Comparison of ENCODE assay signal across 16 cellular contexts in the genomic region with DNA sequence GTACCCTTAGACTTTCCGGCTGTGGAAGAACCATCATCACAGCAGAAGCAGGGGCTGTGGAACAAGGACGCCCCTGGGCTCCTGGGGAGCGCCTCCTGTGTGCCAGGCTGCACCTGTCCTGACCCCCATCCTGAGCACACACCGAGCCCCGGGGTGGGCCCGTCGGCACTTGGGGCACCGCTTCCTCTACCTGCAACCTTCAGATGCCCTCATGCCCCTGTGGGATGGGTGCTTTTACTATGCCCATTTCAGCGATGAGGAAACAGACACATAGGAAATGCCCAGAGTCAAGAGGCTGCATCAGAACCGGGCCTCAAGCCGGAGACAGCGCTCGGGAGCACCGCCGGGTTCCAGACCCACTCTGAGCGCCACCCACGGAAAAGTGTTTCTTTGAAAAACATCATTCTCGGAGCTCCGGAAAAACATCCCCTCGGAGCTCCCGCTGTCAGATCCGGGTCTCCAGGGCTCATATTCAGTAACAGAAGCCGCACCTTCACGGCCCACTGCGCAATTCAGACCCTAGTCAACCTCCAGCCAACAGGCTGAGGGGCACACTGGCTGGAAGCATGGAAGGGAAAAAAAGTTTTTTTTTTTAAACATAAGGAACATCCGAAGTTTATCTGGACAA. TPM values are rescaled to one million over a fixed set of nuclear protein-coding genes. Genes with fewer than 3 reads are reported as not detected.
DNase-seq lines count a peak whose midpoint lies in the region; FAIRE-seq and TF ChIP-seq lines count a peak whose summit lies in the region.
"Had no signal": no experiment of that assay in that cellular context is flagged by ENCODE, and none has a peak within 500 bp of the region (broad histone marks: within the 10 kb centered on the region; RNA-seq: fewer than 3 reads in every experiment).

No MANE protein-coding gene starts in this region.

- no peak for TF ChIP-seq POLR2A in H1 (IDR thresholded peaks at IDR 0.05; ENCODE audit: control extremely low read depth in 1 of 2, low read depth in 2 of 2, low read length in 2 of 2)

- no peak overlapping the region for H3K18ac ChIP-seq in H1 (ENCODE audit: extremely low read depth, low read length)

- H4K20me1 ChIP-seq in PC-9 (ENCODE audit: insufficient read depth) (peaks cover 3% of the 10 kb centered on the region; the same call in 1 of the 2 replicates), H1 (replicated peaks in 1 of 2; ENCODE audit: control insufficient read depth in 1 of 2, insufficient read depth in 2 of 2, low read length in 2 of 2) (peaks cover 4 to 12% of the 10 kb centered on the region in 2 experiments), osteoblast (ENCODE audit: insufficient read depth, low read length) (no peaks in the 10 kb centered on the region)

- H4K91ac ChIP-seq in H1 (replicated peaks; ENCODE audit: insufficient read length, low read length): no peak overlapping the region

- H3K27me3 ChIP-seq in HUES48 (ENCODE audit: control insufficient read depth, insufficient read depth, low read length) (no peaks in the 10 kb centered on the region), PC-9 (ENCODE audit: insufficient read depth, low read depth) (no peaks in the 10 kb centered on the region), H1 (replicated peaks in 1 of 4; ENCODE audit: control insufficient read depth in 3 of 4, extremely low read depth in 1 of 4, insufficient read depth in 3 of 4, low read length in 3 of 4) (no peaks in the 10 kb centered on the region), osteoblast (ENCODE audit: insufficient read depth, low read length) (no peaks in the 10 kb centered on the region), HAP-1 (ENCODE audit: low read depth) (no peaks in the 10 kb centered on the region)

- H2BK12ac ChIP-seq in H1 (ENCODE audit: low read depth, low read length): 0 out of 2 replicates have a peak overlapping the region, but pooled peaks have one; percentile 39

- H2BK5ac ChIP-seq in H1 (ENCODE audit: low read depth, low read length): peak overlapping the region; percentile 39; the same call in 1 of the 2 replicates

- H3K4ac ChIP-seq in H1 (replicated peaks; ENCODE audit: insufficient read length, low read depth, low read length): no peak overlapping the region

- H4K8ac ChIP-seq in H1 (ENCODE audit: extremely low read depth, insufficient read depth, low read length): no peak overlapping the region; the same call in 1 of the 2 replicates

- H3K27ac ChIP-seq in HUES48 (ENCODE audit: low read depth, low read length) (peak overlapping the region; percentile 81), PC-9 (no peak overlapping the region), H1 (ENCODE audit: low read depth, low read length) (no peak overlapping the region), osteoblast (ENCODE audit: low read depth, low read length) (no peak overlapping the region)
- H3K27ac ChIP-seq: GM23248, HL-60 had no signal

- H3K79me2 ChIP-seq in PC-9 (ENCODE audit: low read depth) (no peaks in the 10 kb centered on the region), H1 (ENCODE audit: control insufficient read depth in 1 of 2, insufficient read depth in 2 of 2, low read length in 2 of 2) (no peaks in the 10 kb centered on the region), osteoblast (ENCODE audit: insufficient read depth, low read length) (no peaks in the 10 kb centered on the region)

- no peak overlapping the region; the same call in 1 of the 2 replicates for H2BK20ac ChIP-seq in H1 (ENCODE audit: low read length)

- no peaks in the 10 kb centered on the region for H3K23me2 ChIP-seq in H1 (ENCODE audit: low read depth, low read length)

- 94% methylated on average over 26 of the region's 26 CpGs; no CpG with 5 or more reads in 1 of the 2 experiments for WGBS in H1 (ENCODE audit: extremely low coverage in 1 of 2, insufficient coverage in 1 of 2, insufficient read length in 1 of 2, insufficient replicate concordance in 2 of 2, low coverage in 1 of 2, low lambda C conversion rate in 2 of 2, missing lambda C conversion rate in 1 of 2), 2 experiments

- H3K9ac ChIP-seq in HUES48 (ENCODE audit: low read depth, low read length) (no peak overlapping the region), H1 (replicated peaks in 1 of 4; ENCODE audit: extremely low read depth in 1 of 4, low read depth in 3 of 4, low read length in 3 of 4) (no peak overlapping the region)
- H3K9ac ChIP-seq: GM23248 had no signal

- no peaks in the 10 kb centered on the region for H3K9me3 ChIP-seq in HUES48 (ENCODE audit: control insufficient read depth, insufficient read depth, low read length)
- no peaks in the 10 kb centered on the region for H3K9me3 ChIP-seq in PC-9 (ENCODE audit: insufficient read depth, low read depth)
- H3K9me3 ChIP-seq in H1 (ENCODE audit: insufficient read depth in 2 of 2, low read depth in 1 of 2, low read length in 1 of 2): no peaks in the 10 kb centered on the region
- H3K9me3 ChIP-seq in osteoblast (ENCODE audit: low read depth, low read length): no peaks in the 10 kb centered on the region
- no peaks in the 10 kb centered on the region for H3K9me3 ChIP-seq in HAP-1

- H3K4me3 ChIP-seq in HUES48 (ENCODE audit: low read depth, low read length): no peak overlapping the region
- H3K4me3 ChIP-seq in PC-9: no peak overlapping the region
- H3K4me3 ChIP-seq in H1 (ENCODE audit: extremely low read depth in 1 of 4, insufficient read depth in 2 of 4, low read depth in 3 of 4, low read length in 4 of 4): no peak overlapping the region
- no peak overlapping the region for H3K4me3 ChIP-seq in osteoblast (ENCODE audit: insufficient read depth, low read length)
- no peak overlapping the region for H3K4me3 ChIP-seq in HAP-1
- H3K4me3 ChIP-seq: GM23248 had no signal

- H2BK15ac ChIP-seq in H1 (ENCODE audit: low read length): no peak overlapping the region

- H3K14ac ChIP-seq in H1 (ENCODE audit: insufficient read length): no peak overlapping the region

- in situ Hi-C loops in HAP-1 (cut with MboI; ENCODE audit: low sequenced_read_pairs): no loop called here

- POLR2A ChIA-PET in PC-9 (lab: Charles Lee; ENCODE audit: unreplicated experiment): no interaction called here
- POLR2A ChIA-PET in H1 (lab: Charles Lee; ENCODE audit: partially characterized antibody): interaction anchor here (1.1 to 1.5 kb wide), 2 partner anchors 9 to 176 kb away, joined by 3 read pairs; no protein-coding TSS in a partner anchor

- FAIRE-seq in H1 (lab: Jason Lieb, UNC): no peak
- FAIRE-seq: A204.1, G401.6, GM12891 had no signal

- H3K4me2 ChIP-seq in PC-9 (peak overlapping the region; percentile 38; the same call in 1 of the 2 replicates), H1 (ENCODE audit: insufficient read depth in 1 of 2, low read depth in 2 of 2, low read length in 2 of 2) (0 out of 4 replicates have a peak overlapping the region, but pooled peaks of 1 of the 2 experiments have one; percentile 38), osteoblast (ENCODE audit: insufficient read depth, low read length) (no peak overlapping the region)

- H4K5ac ChIP-seq in H1 (ENCODE audit: insufficient read length, low read depth, low read length): no peak overlapping the region

- TF ChIP-seq CTCF in PC-9 (conservative IDR thresholded peaks at IDR 0.05): no peak
- TF ChIP-seq CTCF in H1 (IDR thresholded peaks at IDR 0.05; ENCODE audit: control extremely low read depth in 1 of 3, insufficient read depth in 1 of 3, low read depth in 1 of 3, low read length in 3 of 3): no peak
- no peak for TF ChIP-seq CTCF in osteoblast (IDR thresholded peaks at IDR 0.05; ENCODE audit: extremely low read depth, low read depth, low read length)

- H3K79me1 ChIP-seq in H1 (ENCODE audit: low read depth, low read length): no peaks in the 10 kb centered on the region

- H3K36me3 ChIP-seq in HUES48 (ENCODE audit: control insufficient read depth, insufficient read depth, low read length) (peaks cover 95% of the 10 kb centered on the region), PC-9 (ENCODE audit: low read depth) (no peaks in the 10 kb centered on the region), H1 (ENCODE audit: control insufficient read depth in 2 of 4, insufficient read depth in 4 of 4, low read length in 3 of 4) (peaks cover 5 to 48% (median 13%) of the 10 kb centered on the region in 4 experiments), osteoblast (ENCODE audit: insufficient read depth, low read length) (peaks cover 47% of the 10 kb centered on the region), HAP-1 (replicated peaks) (peaks cover 35% of the 10 kb centered on the region)

- no peak for TF ChIP-seq EP300 in H1 (IDR thresholded peaks at IDR 0.05; ENCODE audit: borderline replicate concordance in 1 of 2, low read depth in 2 of 2, low read length in 2 of 2)

- no peak overlapping the region for H2BK120ac ChIP-seq in H1 (replicated peaks; ENCODE audit: low read depth, low read length)

- intact Hi-C loops in PC-9 (cut with micrococcal nuclease; ENCODE audit: unreplicated experiment): no loop called here

- no peak overlapping the region for H3K23ac ChIP-seq in H1 (ENCODE audit: insufficient read length)

- CTCF ChIA-PET in PC-9 (lab: Charles Lee) (interaction anchor here (1.2 to 1.6 kb wide), 2 partner anchors 92 to 180 kb away, joined by 3 to 7 read pairs; no protein-coding TSS in a partner anchor), H1 (lab: Charles Lee; ENCODE audit: partially characterized antibody) (interaction anchor here (0.8 to 4.8 kb wide), 15 partner anchors 9 to 201 kb away, joined by 3 to 22 read pairs (median 4); no protein-coding TSS in a partner anchor)

- H3K4me1 ChIP-seq in HUES48 (ENCODE audit: control insufficient read depth, insufficient read depth, low read length) (no peaks in the 10 kb centered on the region; the same call in 1 of the 2 replicates), PC-9 (replicated peaks; ENCODE audit: insufficient read depth) (no peaks in the 10 kb centered on the region; the same call in 1 of the 2 replicates), H1 (replicated peaks in 1 of 4; ENCODE audit: control insufficient read depth in 3 of 4, insufficient read depth in 4 of 4, low read length in 3 of 4) (peaks cover 0 to 10% (median 2%) of the 10 kb centered on the region in 4 experiments; a peak in 3 of 7 replicates), osteoblast (ENCODE audit: insufficient read depth, low read length) (no peaks in the 10 kb centered on the region), HAP-1 (no peaks in the 10 kb centered on the region)

- no peak for TF ChIP-seq RAD21 in H1 (IDR thresholded peaks at IDR 0.05 in 1 of 2, conservative IDR thresholded peaks at IDR 0.05 in 1 of 2; ENCODE audit: low read depth in 2 of 2, low read length in 2 of 2)

- H2AFZ ChIP-seq in PC-9: no peak overlapping the region
- H2AFZ ChIP-seq in H1 (ENCODE audit: low read length): no peak overlapping the region
- H2AFZ ChIP-seq in osteoblast (ENCODE audit: low read length): no peak overlapping the region
- H2AFZ ChIP-seq: GM23248 had no signal

- DNase-seq in PC-9 (no peak), H1 (ENCODE audit: low read depth in 1 of 2, low spot score in 2 of 2) (no peak), osteoblast (ENCODE audit: insufficient read length, low spot score, missing footprints) (peak; percentile 83), HAP-1 (ENCODE audit: low spot score in 2 of 2) (no peak), CD1c-positive myeloid dendritic cell (ENCODE audit: extremely low spot score) (no peak), SHP77 (lab: John Stamatoyannopoulos, UW) (no peak)
- DNase-seq: C1 segment of cervical spinal cord; CD4-positive, alpha-beta memory T cell; DMS79; GM23248; H7 had no signal

- H3K9me2 ChIP-seq in PC-9 (ENCODE audit: insufficient read depth): no peaks in the 10 kb centered on the region

- no TSS peak for BruUV-seq in PC-9 (replicated peaks; lab: Mats Ljungman, UMichigan)

- no peak overlapping the region for H3K56ac ChIP-seq in H1 (replicated peaks; ENCODE audit: insufficient read length, low read depth, low read length)

- H2AK5ac ChIP-seq in H1 (ENCODE audit: low read depth, low read length): no peak overlapping the region

- H3F3A ChIP-seq in PC-9 (ENCODE audit: insufficient read depth, low read depth): peaks cover 11% of the 10 kb centered on the region; the same call in 1 of the 2 replicates

RNA-seq across cellular contexts. Expression of gene TPRG1L, which starts 8.0 kb away (rescaled TPM):
- total RNA-seq in PC-9 (2021): 41.4 and 44.9 TPM in 2 replicates
- total RNA-seq in H1 (2021; fragmentation: NEBNext Ultra II Directional; extraction: Animal tissue kit (Norgen Biotek cat#: 25700)): 21.7 and 22.2 TPM in 2 replicates
- polyA plus RNA-seq in H1 (2011; rRNA removed): 19.8 and 22.3 TPM in 2 replicates
- polyA plus RNA-seq in H1 (2011; cell fraction: cytosol; rRNA removed): 21.1 TPM
- polyA plus RNA-seq in H1 (2011; cell fraction: nucleus; rRNA removed): 10.8 TPM
- 17.4 to 21.5 TPM (median 21.1 TPM) in 4 replicates for polyA plus RNA-seq in H1 (2012, experiment 1 of 2)
- polyA plus RNA-seq in H1 (2012, experiment 2 of 2): 23.7 TPM
- polyA plus RNA-seq in H1 (2013, experiment 1 of 2): 13.6 TPM
- 13.7 TPM for polyA plus RNA-seq in H1 (2013, experiment 2 of 2)
- 15.2 and 19.2 TPM in 2 replicates for polyA minus RNA-seq in H1 (2011; rRNA and poly(A)+ RNA removed)
- polyA minus RNA-seq in H1 (2011; cell fraction: cytosol; rRNA and poly(A)+ RNA removed): 15.5 TPM
- polyA minus RNA-seq in H1 (2011; cell fraction: nucleus; rRNA and poly(A)+ RNA removed): 6.6 TPM
- 30.9 and 35.8 TPM in 2 replicates for total RNA-seq in osteoblast

RNA-seq across cellular contexts. Expression of gene WRAP73, which starts 17.1 kb away (rescaled TPM):
- 23.8 and 25.5 TPM in 2 replicates for total RNA-seq in PC-9 (2021)
- 29.7 and 30.3 TPM in 2 replicates for total RNA-seq in H1 (2021; fragmentation: NEBNext Ultra II Directional; extraction: Animal tissue kit (Norgen Biotek cat#: 25700))
- 50.7 and 66.4 TPM in 2 replicates for polyA plus RNA-seq in H1 (2011; rRNA removed)
- 54.2 TPM for polyA plus RNA-seq in H1 (2011; cell fraction: cytosol; rRNA removed)
- polyA plus RNA-seq in H1 (2011; cell fraction: nucleus; rRNA removed): 183 TPM
- polyA plus RNA-seq in H1 (2012, experiment 1 of 2): 29.1 to 37.1 TPM (median 32.3 TPM) in 4 replicates
- 26.5 TPM for polyA plus RNA-seq in H1 (2012, experiment 2 of 2)
- polyA plus RNA-seq in H1 (2013, experiment 1 of 2): 23.2 TPM
- polyA plus RNA-seq in H1 (2013, experiment 2 of 2): 21.4 TPM
- polyA minus RNA-seq in H1 (2011; rRNA and poly(A)+ RNA removed): 32.3 and 34.3 TPM in 2 replicates
- 25.3 TPM for polyA minus RNA-seq in H1 (2011; cell fraction: cytosol; rRNA and poly(A)+ RNA removed)
- 44.8 TPM for polyA minus RNA-seq in H1 (2011; cell fraction: nucleus; rRNA and poly(A)+ RNA removed)
- total RNA-seq in osteoblast: 9.8 and 12.4 TPM in 2 replicates

RNA-seq across cellular contexts. Expression of gene TP73, which starts 19.5 kb away (rescaled TPM):
- 6.2 and 6.9 TPM in 2 replicates for total RNA-seq in PC-9 (2021)
- total RNA-seq in H1 (2021; fragmentation: NEBNext Ultra II Directional; extraction: Animal tissue kit (Norgen Biotek cat#: 25700)): 2.9 and 3.1 TPM in 2 replicates
- 2.6 and 4.2 TPM in 2 replicates for polyA plus RNA-seq in H1 (2011; rRNA removed)
- 1.3 TPM for polyA plus RNA-seq in H1 (2011; cell fraction: cytosol; rRNA removed)
- 8.4 TPM for polyA plus RNA-seq in H1 (2011; cell fraction: nucleus; rRNA removed)
- polyA plus RNA-seq in H1 (2012, experiment 1 of 2): 1.2 to 3.8 TPM (median 2.8 TPM) in 4 replicates
- polyA plus RNA-seq in H1 (2012, experiment 2 of 2): 1.3 TPM
- polyA plus RNA-seq in H1 (2013, experiment 1 of 2): 2.1 TPM
- polyA plus RNA-seq in H1 (2013, experiment 2 of 2): 2.3 TPM
- 1.9 and 3.5 TPM in 2 replicates for polyA minus RNA-seq in H1 (2011; rRNA and poly(A)+ RNA removed)
- 3.4 TPM for polyA minus RNA-seq in H1 (2011; cell fraction: cytosol; rRNA and poly(A)+ RNA removed)
- polyA minus RNA-seq in H1 (2011; cell fraction: nucleus; rRNA and poly(A)+ RNA removed): 6.7 TPM
- not detected in 2 replicates for total RNA-seq in osteoblast
- total RNA-seq: GM23248 had no signal
- polyA plus RNA-seq: GM23248 had no signal

RNA-seq across cellular contexts. Expression of gene MEGF6, which starts 21.5 kb away (rescaled TPM):
- total RNA-seq in PC-9 (2021) (65.3 and 77.6 TPM in 2 replicates), osteoblast (61.9 and 85.4 TPM in 2 replicates)
- total RNA-seq in H1 (2021; fragmentation: NEBNext Ultra II Directional; extraction: Animal tissue kit (Norgen Biotek cat#: 25700)): 13.2 and 14.8 TPM in 2 replicates
- polyA plus RNA-seq in H1 (2011; rRNA removed): 4.1 and 9.5 TPM in 2 replicates
- polyA plus RNA-seq in H1 (2011; cell fraction: cytosol; rRNA removed): 7.8 TPM
- polyA plus RNA-seq in H1 (2011; cell fraction: nucleus; rRNA removed): 88.4 TPM
- 7.4 to 14.6 TPM (median 10.8 TPM) in 4 replicates for polyA plus RNA-seq in H1 (2012, experiment 1 of 2)
- 1.4 TPM for polyA plus RNA-seq in H1 (2012, experiment 2 of 2)
- 4.9 TPM for polyA plus RNA-seq in H1 (2013, experiment 1 of 2)
- polyA plus RNA-seq in H1 (2013, experiment 2 of 2): 4.4 TPM
- polyA minus RNA-seq in H1 (2011; rRNA and poly(A)+ RNA removed): 1.7 and 3.0 TPM in 2 replicates
- 9.0 TPM for polyA minus RNA-seq in H1 (2011; cell fraction: cytosol; rRNA and poly(A)+ RNA removed)
- polyA minus RNA-seq in H1 (2011; cell fraction: nucleus; rRNA and poly(A)+ RNA removed): 24.4 TPM
